13 cellular contexts compared by ENCODE assay signal in genomic region chr1:2451744-2452582, GRCh38. TPM values are rescaled to one million over a fixed set of nuclear protein-coding genes. Genes with fewer than 3 reads are reported as not detected.
A peak's percentile ranks its signal among the peaks of the same experiment; 100 is the strongest.
DNase-seq lines count a peak whose midpoint lies in the region; ATAC-seq, FAIRE-seq and TF ChIP-seq lines count a peak whose summit lies in the region.
"Had no signal": no experiment of that assay in that cellular context is flagged by ENCODE, and none has a peak within 500 bp of the region (broad histone marks: within the 10 kb centered on the region; RNA-seq: fewer than 3 reads in every experiment).

No MANE protein-coding gene starts in this region.

- H3K4me1 ChIP-seq in keratinocyte (ENCODE audit: control insufficient read depth, extremely low read depth, insufficient read depth, low read length) = peaks cover 58% of the 10 kb centered on the region
- H3K4me1 ChIP-seq: heart right ventricle had no signal

- peaks cover 3% of the 10 kb centered on the region for H3K9me1 ChIP-seq in keratinocyte (ENCODE audit: control insufficient read depth, extremely low read depth, insufficient read depth, low read length)

- peak overlapping the region; percentile 41 for H3K4me2 ChIP-seq in keratinocyte (ENCODE audit: control insufficient read depth, extremely low read depth, insufficient read depth, low read depth, low read length)

- H3K9me3 ChIP-seq in keratinocyte (ENCODE audit: control insufficient read depth, low read depth, low read length) = no peaks in the 10 kb centered on the region
- H3K9me3 ChIP-seq: heart right ventricle had no signal

- H3K36me3 Mint-ChIP-seq in natural killer cell treated with Interleukin-12 subunit alpha and Interleukin-12 subunit beta and Interleukin-15 and Interleukin-18, amount 100 ng/mL, for 72 hours = no peaks in the 10 kb centered on the region
- H3K36me3 Mint-ChIP-seq: activated naive CD4-positive, alpha-beta T cell treated with anti-CD3 and anti-CD28 coated beads, Interleukin-2, amount 50 U/mL, for 24 hours had no signal

- H3K79me2 ChIP-seq in keratinocyte (ENCODE audit: control insufficient read depth, insufficient read depth, low read length) = peaks cover 85% of the 10 kb centered on the region

- no peaks in the 10 kb centered on the region for H3K9me3 Mint-ChIP-seq in natural killer cell treated with Interleukin-12 subunit alpha and Interleukin-12 subunit beta and Interleukin-15 and Interleukin-18, amount 100 ng/mL, for 72 hours
- H3K9me3 Mint-ChIP-seq: activated naive CD4-positive, alpha-beta T cell treated with anti-CD3 and anti-CD28 coated beads, Interleukin-2, amount 50 U/mL, for 24 hours; neural crest cell had no signal

- TF ChIP-seq CTCF in keratinocyte (optimal IDR thresholded peaks at IDR 0.05 in 1 of 3, IDR thresholded peaks at IDR 0.05 in 1 of 3, conservative IDR thresholded peaks at IDR 0.05 in 1 of 3; ENCODE audit: extremely low read depth in 1 of 3, insufficient read depth in 2 of 3, low read length in 3 of 3) = no peak

- H3K4me3 Mint-ChIP-seq in natural killer cell treated with Interleukin-12 subunit alpha and Interleukin-12 subunit beta and Interleukin-15 and Interleukin-18, amount 100 ng/mL, for 72 hours = no peak overlapping the region
- H3K4me3 Mint-ChIP-seq: activated naive CD4-positive, alpha-beta T cell treated with anti-CD3 and anti-CD28 coated beads, Interleukin-2, amount 50 U/mL, for 24 hours; neural crest cell had no signal

- dilution Hi-C loops in keratinocyte (cut with MboI; ENCODE audit: extremely low pct_ligation_motif_present, low sequenced_read_pairs) = no loop called here

- no peaks in the 10 kb centered on the region for H3K4me1 Mint-ChIP-seq in natural killer cell treated with Interleukin-12 subunit alpha and Interleukin-12 subunit beta and Interleukin-15 and Interleukin-18, amount 100 ng/mL, for 72 hours (ENCODE audit: low read depth in 2 of 2)
- H3K4me1 Mint-ChIP-seq: activated naive CD4-positive, alpha-beta T cell treated with anti-CD3 and anti-CD28 coated beads, Interleukin-2, amount 50 U/mL, for 24 hours had no signal

- no peaks in the 10 kb centered on the region for H3K27me3 ChIP-seq in keratinocyte (ENCODE audit: control insufficient read depth, extremely low read depth, insufficient read depth, low read length)

- peaks cover 3 to 14% of the 10 kb centered on the region in 2 experiments for H3K36me3 ChIP-seq in keratinocyte (ENCODE audit: control insufficient read depth in 2 of 2, extremely low read depth in 1 of 2, insufficient read depth in 2 of 2, low read length in 2 of 2)
- H3K36me3 ChIP-seq: heart right ventricle had no signal

- H2AFZ ChIP-seq in keratinocyte (ENCODE audit: control insufficient read depth, low read length) = no peak overlapping the region

- peak overlapping the region in 1 of 3 experiments; percentile 18 for H3K4me3 ChIP-seq in keratinocyte (ENCODE audit: control insufficient read depth in 2 of 3, extremely low read depth in 1 of 3, insufficient read depth in 2 of 3, low read depth in 1 of 3, low read length in 3 of 3)
- H3K4me3 ChIP-seq: heart right ventricle had no signal

- H4K20me1 ChIP-seq in keratinocyte (ENCODE audit: control insufficient read depth, extremely low read depth, insufficient read depth, low read length) = peaks cover 13% of the 10 kb centered on the region

- H3K27ac ChIP-seq in angular gyrus (ENCODE audit: low read depth, low read length) (peak overlapping the region; percentile 94), keratinocyte (ENCODE audit: control insufficient read depth, insufficient read depth, low read length) (peak overlapping the region; percentile 73)
- H3K27ac ChIP-seq: heart right ventricle had no signal

- peak overlapping the region; percentile 54 for H3K9ac ChIP-seq in keratinocyte (ENCODE audit: control insufficient read depth, extremely low read depth, insufficient read depth, low read length)

- DNase-seq in AG08396 (ENCODE audit: low spot score) = peak; percentile 98
- DNase-seq in HS-27A (ENCODE audit: low read depth) = peak; percentile 82
- no peak for DNase-seq in keratinocyte (ENCODE audit: low read depth, low spot score)
- no peak for DNase-seq in natural killer cell treated with Interleukin-12 subunit alpha and Interleukin-12 subunit beta and Interleukin-15 and Interleukin-18, amount 100 ng/mL, for 72 hours (ENCODE audit: low spot score)
- no peak for DNase-seq in frontal cortex (ENCODE audit: low spot score in 2 of 2)
- no peak for DNase-seq in activated CD8-positive, alpha-beta memory T cell treated with anti-CD3 and anti-CD28 coated beads, Interleukin-2, amount 50 U/mL, for 4 hours
- no peak for DNase-seq in DMS153 treated with DMSO at 0.1 percent for 48 hours (lab: John Stamatoyannopoulos, UW; ENCODE audit: unreplicated experiment)
- DNase-seq: heart right ventricle, KG1 had no signal

- H3K27me3 Mint-ChIP-seq in natural killer cell treated with Interleukin-12 subunit alpha and Interleukin-12 subunit beta and Interleukin-15 and Interleukin-18, amount 100 ng/mL, for 72 hours = no peaks in the 10 kb centered on the region
- H3K27me3 Mint-ChIP-seq: activated naive CD4-positive, alpha-beta T cell treated with anti-CD3 and anti-CD28 coated beads, Interleukin-2, amount 50 U/mL, for 24 hours had no signal

- H3K27ac Mint-ChIP-seq in natural killer cell treated with Interleukin-12 subunit alpha and Interleukin-12 subunit beta and Interleukin-15 and Interleukin-18, amount 100 ng/mL, for 72 hours = no peak overlapping the region
- H3K27ac Mint-ChIP-seq: activated naive CD4-positive, alpha-beta T cell treated with anti-CD3 and anti-CD28 coated beads, Interleukin-2, amount 50 U/mL, for 24 hours had no signal

- no peak for ATAC-seq in natural killer cell treated with Interleukin-12 subunit alpha and Interleukin-12 subunit beta and Interleukin-15 and Interleukin-18, amount 100 ng/mL, for 72 hours
- ATAC-seq: heart right ventricle had no signal

- peak; percentile 83 for FAIRE-seq in keratinocyte (lab: Jason Lieb, UNC)
- no peak for FAIRE-seq in frontal cortex (lab: Jason Lieb, UNC)
- FAIRE-seq: TTC549 had no signal

RNA-seq across cellular contexts. Expression of gene PLCH2, which starts 24.1 kb away (rescaled TPM):
- 57.4 to 74.0 TPM (median 66.3 TPM) in 3 replicates for polyA plus RNA-seq in keratinocyte
- 17.9 TPM for polyA plus RNA-seq in keratinocyte (2011; ENCODE audit: low read depth)
- 24.2 and 50.6 TPM in 2 replicates for polyA plus RNA-seq in keratinocyte (2011; cell fraction: cytosol; rRNA removed)
- polyA plus RNA-seq in keratinocyte (2011; cell fraction: nucleus; rRNA removed) = 215 and 298 TPM in 2 replicates
- 46.5 and 86.1 TPM in 2 replicates for polyA plus RNA-seq in keratinocyte (2012; ENCODE audit: low replicate concordance)
- polyA minus RNA-seq in keratinocyte = 57.0 to 77.1 TPM (median 64.7 TPM) in 3 replicates
- polyA minus RNA-seq in keratinocyte (2011; cell fraction: cytosol; rRNA and poly(A)+ RNA removed) = 123 TPM
- 170 and 173 TPM in 2 replicates for polyA minus RNA-seq in keratinocyte (2011; cell fraction: nucleus; rRNA and poly(A)+ RNA removed)
- 1 to 10 TPM; 5.5 to 6.9 TPM for total RNA-seq in natural killer cell treated with Interleukin-12 subunit alpha and Interleukin-12 subunit beta and Interleukin-15 and Interleukin-18, amount 100 ng/mL, for 72 hours
- 9.0 TPM for total RNA-seq in frontal cortex

RNA-seq across cellular contexts. Expression of gene PEX10, which starts 39.6 kb away (rescaled TPM):
- polyA plus RNA-seq in keratinocyte = 13.8 to 17.6 TPM (median 17.0 TPM) in 3 replicates
- 3.0 TPM for polyA plus RNA-seq in keratinocyte (2011; ENCODE audit: low read depth)
- 9.6 and 17.7 TPM in 2 replicates for polyA plus RNA-seq in keratinocyte (2011; cell fraction: cytosol; rRNA removed)
- polyA plus RNA-seq in keratinocyte (2011; cell fraction: nucleus; rRNA removed) = 10.6 and 14.8 TPM in 2 replicates
- polyA plus RNA-seq in keratinocyte (2012; ENCODE audit: low replicate concordance) = 7.6 and 16.4 TPM in 2 replicates
- 7.5 to 12.8 TPM (median 8.0 TPM) in 3 replicates for polyA minus RNA-seq in keratinocyte
- polyA minus RNA-seq in keratinocyte (2011; cell fraction: cytosol; rRNA and poly(A)+ RNA removed) = 25.1 TPM
- 6.6 and 7.2 TPM in 2 replicates for polyA minus RNA-seq in keratinocyte (2011; cell fraction: nucleus; rRNA and poly(A)+ RNA removed)
- 10 to 100 TPM; 10.7 to 18.9 TPM for total RNA-seq in natural killer cell treated with Interleukin-12 subunit alpha and Interleukin-12 subunit beta and Interleukin-15 and Interleukin-18, amount 100 ng/mL, for 72 hours
- total RNA-seq in frontal cortex = 20.0 TPM

Comparison
In these comparisons a context has a peak if more than half of its experiments do, and no peak if none do; other contexts are left out.
1. DNase-seq: peak in AG08396 (single experiment) and HS-27A (single experiment); none in keratinocyte (single experiment), natural killer cell treated with Interleukin-12 subunit alpha and Interleukin-12 subunit beta and Interleukin-15 and Interleukin-18, amount 100 ng/mL, for 72 hours (single experiment), frontal cortex (0 of 2), activated CD8-positive, alpha-beta memory T cell treated with anti-CD3 and anti-CD28 coated beads, Interleukin-2, amount 50 U/mL, for 4 hours (single experiment) and DMS153 treated with DMSO at 0.1 percent for 48 hours (single experiment).